In the genomic region with DNA sequence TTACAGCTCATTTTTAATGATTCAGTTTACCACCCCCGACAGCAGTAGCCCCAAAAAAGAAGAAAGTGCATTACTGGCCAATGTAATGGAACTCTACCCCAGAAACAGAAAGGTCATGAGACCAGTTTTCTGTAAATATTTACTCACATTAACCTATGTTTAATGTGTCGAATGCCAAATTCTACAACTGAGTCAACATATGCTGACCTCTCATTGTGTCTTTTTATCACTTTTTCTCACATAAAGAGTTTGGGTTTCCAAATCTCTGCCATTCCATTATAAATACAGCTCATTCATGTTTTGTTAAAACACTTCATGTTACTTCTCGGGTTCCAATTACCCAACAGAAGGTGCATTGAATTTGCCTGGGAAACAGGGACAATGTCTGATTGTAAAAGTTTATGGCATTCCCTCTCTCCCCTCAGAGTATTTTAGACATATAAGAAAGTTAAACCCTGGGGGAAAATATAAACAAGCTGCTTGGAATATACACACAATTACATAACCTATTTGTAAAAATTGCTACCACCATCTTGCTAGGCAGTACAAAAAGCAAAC, we compare ENCODE assay signal across 17 cellular contexts.
"Had no signal": no experiment of that assay in that cellular context is flagged by ENCODE, and none has a peak within 500 bp of the region (broad histone marks: within the 10 kb centered on the region; RNA-seq: fewer than 3 reads in every experiment).

No MANE protein-coding gene starts in this region.

- H3K4me3 Mint-ChIP-seq: central memory CD8-positive, alpha-beta T cell; nephron; stimulated activated naive CD8-positive, alpha-beta T cell treated with anti-CD3 and anti-CD28 coated beads, Interleukin-15, Interleukin-2, amounts not matched to agents 100 ng/mL and 50 ng/mL, for 24 hours had no signal

- H3K27me3 ChIP-seq: body of pancreas, heart right ventricle, testis, upper lobe of right lung had no signal

- H3K36me3 ChIP-seq: heart right ventricle, left ventricle myocardium inferior, upper lobe of right lung had no signal

- H3K4me3 ChIP-seq: body of pancreas, heart right ventricle, left ventricle myocardium inferior, testis, upper lobe of right lung had no signal

- DNase-seq: activated CD4-positive, CD25-positive, alpha-beta regulatory T cell; activated effector memory CD4-positive, alpha-beta T cell treated with anti-CD3 and anti-CD28 coated beads, Interleukin-2, amount 50 U/mL, for 16 hours; activated T-cell treated with anti-CD3 and anti-CD28 coated beads, Interleukin-2, amount 50 U/mL, for 1 hour; amniotic stem cell; body of pancreas; cortex of kidney; effector CD8-positive, alpha-beta T cell; heart right ventricle; left ventricle myocardium inferior; stimulated activated CD4-positive, alpha-beta T cell treated with anti-CD3 and anti-CD28 coated beads, Interleukin-4, amount 100 ng/mL, for 1 hour; stimulated activated CD8-positive, alpha-beta memory T cell treated with anti-CD3 and anti-CD28 coated beads, Interleukin-4, amount 100 ng/mL, for 48 hours; testis; upper lobe of right lung had no signal

- ATAC-seq: body of pancreas, heart right ventricle, upper lobe of right lung had no signal

- H3K27ac Mint-ChIP-seq: activated naive CD4-positive, alpha-beta T cell treated with anti-CD3 and anti-CD28 coated beads, Interleukin-2, amount 50 U/mL, for 72 hours; nephron; stimulated activated naive CD8-positive, alpha-beta T cell treated with anti-CD3 and anti-CD28 coated beads, Interleukin-15, Interleukin-2, amounts not matched to agents 100 ng/mL and 50 ng/mL, for 24 hours had no signal

- H3K9me3 ChIP-seq: body of pancreas, heart right ventricle, left ventricle myocardium inferior, testis, upper lobe of right lung had no signal

- H3K9me3 Mint-ChIP-seq: activated naive CD4-positive, alpha-beta T cell treated with anti-CD3 and anti-CD28 coated beads, Interleukin-2, amount 50 U/mL, for 72 hours; central memory CD8-positive, alpha-beta T cell; nephron; stimulated activated naive CD8-positive, alpha-beta T cell treated with anti-CD3 and anti-CD28 coated beads, Interleukin-15, Interleukin-2, amounts not matched to agents 100 ng/mL and 50 ng/mL, for 24 hours had no signal

- H3K27me3 Mint-ChIP-seq: central memory CD8-positive, alpha-beta T cell; stimulated activated naive CD8-positive, alpha-beta T cell treated with anti-CD3 and anti-CD28 coated beads, Interleukin-15, Interleukin-2, amounts not matched to agents 100 ng/mL and 50 ng/mL, for 24 hours had no signal
